Comparison of ENCODE assay signal across 8 cellular contexts in genomic region chr6:151004415-151005024, GRCh38.
DNase-seq lines count a peak whose midpoint lies in the region; TF ChIP-seq lines count a peak whose summit lies in the region.

No MANE protein-coding gene starts in this region.

- H3K4me3 ChIP-seq in choroid plexus epithelial cell (ENCODE audit: low read depth, low read length): peak overlapping the region; percentile 6

- no peak for TF ChIP-seq CTCF in choroid plexus epithelial cell (conservative IDR thresholded peaks at IDR 0.05; ENCODE audit: low read depth, low read length)

- DNase-seq in SKM-1 treated with dmso at 0.1 percent for 144 hours (lab: John Stamatoyannopoulos, UW; ENCODE audit: unreplicated experiment) (peak; percentile 19), SKM-1 (lab: John Stamatoyannopoulos, UW; ENCODE audit: unreplicated experiment) (no peak), NCI-H460 (ENCODE audit: extremely low read depth, low read depth) (peak; percentile 58), choroid plexus epithelial cell (ENCODE audit: low read depth) (peak; percentile 94), non-pigmented ciliary epithelial cell (ENCODE audit: low read depth) (peak; percentile 85), HuH-7.5 (ENCODE audit: low spot score) (no peak), hippocampal formation (lab: John Stamatoyannopoulos, UW) (no peak)
- DNase-seq in stimulated activated CD4-positive, alpha-beta T cell treated with anti-CD3 and anti-CD28 coated beads, Interleukin-2, amount 100 ng/mL, for 48 hours: no peak

Comparison
In these comparisons a context has a peak if more than half of its experiments do, and no peak if none do; other contexts are left out.
1. DNase-seq: peak in SKM-1 treated with dmso at 0.1 percent for 144 hours (single experiment), NCI-H460 (single experiment), choroid plexus epithelial cell (single experiment) and non-pigmented ciliary epithelial cell (single experiment); none in SKM-1 (single experiment), HuH-7.5 (single experiment), hippocampal formation (0 of 2) and stimulated activated CD4-positive, alpha-beta T cell treated with anti-CD3 and anti-CD28 coated beads, Interleukin-2, amount 100 ng/mL, for 48 hours (0 of 2).